Comparison of ENCODE assay signal across 9 cellular contexts in the genomic region with DNA sequence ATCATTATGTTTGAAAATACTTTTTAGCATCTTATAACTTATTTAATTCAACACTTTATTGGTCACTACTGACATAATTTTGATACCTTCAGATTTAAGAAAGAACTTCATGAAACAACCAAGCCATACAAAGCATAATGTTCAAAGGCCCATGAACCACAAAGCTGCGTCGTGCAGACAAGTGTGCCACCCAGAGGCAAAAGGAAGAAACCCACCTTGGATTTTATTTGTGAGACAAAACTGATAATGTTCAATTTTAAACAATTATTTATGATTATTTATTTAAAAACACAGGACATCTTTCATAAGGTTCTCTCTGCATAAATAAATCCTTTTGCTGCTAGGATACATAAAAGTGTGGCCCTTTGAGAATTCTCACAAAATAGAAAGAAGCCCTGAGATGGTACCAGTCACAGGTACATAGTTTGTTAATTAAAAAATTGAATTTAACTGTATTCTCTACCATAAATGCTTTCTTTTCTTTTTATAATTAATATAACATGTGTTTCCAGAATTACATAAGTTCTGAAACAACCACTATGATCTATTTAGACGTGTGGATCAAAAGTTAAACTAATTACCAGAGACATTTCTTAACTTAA.
DNase-seq lines count a peak whose midpoint lies in the region; ATAC-seq, FAIRE-seq and TF ChIP-seq lines count a peak whose summit lies in the region.
"Had no signal": no experiment of that assay in that cellular context is flagged by ENCODE, and none has a peak within 500 bp of the region (broad histone marks: within the 10 kb centered on the region; RNA-seq: fewer than 3 reads in every experiment).

No MANE protein-coding gene starts in this region.

- TF ChIP-seq CTCF in heart right ventricle (IDR thresholded peaks at IDR 0.05): peak; percentile 22 to 72 (median 65)
- TF ChIP-seq CTCF in NB4 (IDR thresholded peaks at IDR 0.05; ENCODE audit: low read depth, low read length): peak; percentile 70
- TF ChIP-seq CTCF in endothelial cell of umbilical vein (IDR thresholded peaks at IDR 0.05; ENCODE audit: extremely low read depth in 1 of 2, insufficient read depth in 1 of 2, low read depth in 1 of 2, low read length in 2 of 2): peak; percentile 56 to 60
- TF ChIP-seq CTCF in neural crest cell (conservative IDR thresholded peaks at IDR 0.05): peak; percentile 94

- H2AFZ ChIP-seq in endothelial cell of umbilical vein (ENCODE audit: low read depth, low read length): no peak overlapping the region

- H3K9me3 ChIP-seq in heart right ventricle: no peaks in the 10 kb centered on the region
- no peaks in the 10 kb centered on the region for H3K9me3 ChIP-seq in SK-N-MC (ENCODE audit: low read depth, low read length)
- no peaks in the 10 kb centered on the region for H3K9me3 ChIP-seq in endothelial cell of umbilical vein (replicated peaks; ENCODE audit: control insufficient read depth, insufficient read depth, low read length)

- DNase-seq in heart right ventricle (no peak), left cardiac atrium (no peak), NB4 (ENCODE audit: low read depth) (peak; percentile 57), SK-N-MC (ENCODE audit: low read depth, low spot score) (peak; percentile 14), endothelial cell of umbilical vein (ENCODE audit: low read depth, low spot score) (peak; percentile 42), neural crest cell (ENCODE audit: low read depth, low spot score) (peak; percentile 28)

- H3K4me3 Mint-ChIP-seq in neural crest cell: no peak overlapping the region
- H3K4me3 Mint-ChIP-seq: stimulated activated naive CD8-positive, alpha-beta T cell treated with anti-CD3 and anti-CD28 coated beads, Interleukin-15, Interleukin-2, amounts not matched to agents 100 ng/mL and 50 ng/mL, for 24 hours had no signal

- H3K9me3 Mint-ChIP-seq in neural crest cell: no peaks in the 10 kb centered on the region
- H3K9me3 Mint-ChIP-seq: stimulated activated naive CD8-positive, alpha-beta T cell treated with anti-CD3 and anti-CD28 coated beads, Interleukin-15, Interleukin-2, amounts not matched to agents 100 ng/mL and 50 ng/mL, for 24 hours had no signal

- no peak overlapping the region for H3K4me2 ChIP-seq in endothelial cell of umbilical vein (ENCODE audit: insufficient read depth, low read length)

- POLR2A ChIA-PET in endothelial cell of umbilical vein (lab: Charles Lee): no interaction called here

- WGBS in heart right ventricle, 2 donors: 35 to 38% methylated on average over 3 of the region's 3 CpGs

- H3K4me1 ChIP-seq in heart right ventricle (peaks cover 0 to 3% (median 0%) of the 10 kb centered on the region in 9 donors), endothelial cell of umbilical vein (ENCODE audit: control insufficient read depth, extremely low read depth, insufficient read depth, low read length) (no peaks in the 10 kb centered on the region)

- CTCF ChIA-PET in endothelial cell of umbilical vein (lab: Charles Lee): interaction anchor here (0.7 to 2.7 kb wide), 6 partner anchors 9 to 210 kb away, joined by 4 to 13 read pairs (median 4); no protein-coding TSS in a partner anchor

- H3K9ac ChIP-seq in SK-N-MC (ENCODE audit: insufficient read length): no peak overlapping the region
- no peak overlapping the region for H3K9ac ChIP-seq in endothelial cell of umbilical vein (replicated peaks; ENCODE audit: extremely low read depth, insufficient read depth, low read length)

- H4K20me1 ChIP-seq in endothelial cell of umbilical vein (replicated peaks; ENCODE audit: control insufficient read depth, extremely low read depth, insufficient read depth, low read length): no peaks in the 10 kb centered on the region

- intact Hi-C loops in heart right ventricle (cut with DNase I): loop anchor here (2.0 to 10.0 kb wide), 9 partner anchors 204 to 494 kb away; a partner anchor contains a TSS
- intact Hi-C loops in left cardiac atrium (cut with DNase I): loop anchor here (2.0 to 10.0 kb wide), 3 partner anchors 204 to 486 kb away; a partner anchor contains a TSS
- intact Hi-C loops in endothelial cell of umbilical vein (cut with micrococcal nuclease): loop anchor here (1.0 to 10.0 kb wide), 5 partner anchors 208 to 485 kb away; no protein-coding TSS in a partner anchor

- H3K4me1 Mint-ChIP-seq in neural crest cell: no peaks in the 10 kb centered on the region

- FAIRE-seq in endothelial cell of umbilical vein (lab: Jason Lieb, UNC): peak; percentile 12

- no peaks in the 10 kb centered on the region for H3K79me2 ChIP-seq in endothelial cell of umbilical vein (ENCODE audit: control insufficient read depth, insufficient read depth, low read length)

- no peak for TF ChIP-seq POLR2A in NB4 (IDR thresholded peaks at IDR 0.05; ENCODE audit: extremely low read depth, insufficient read length)
- TF ChIP-seq POLR2A in endothelial cell of umbilical vein (IDR thresholded peaks at IDR 0.05; ENCODE audit: low read depth, low read length): no peak

- peaks cover 5% of the 10 kb centered on the region for H3K36me3 Mint-ChIP-seq in neural crest cell (ENCODE audit: low read depth)

- peak in 1 of 8 donors; percentile 42 for ATAC-seq in heart right ventricle
- ATAC-seq in left cardiac atrium: no peak
- ATAC-seq in HG03342 (IDR thresholded peaks at IDR 0.05; ENCODE audit: unreplicated experiment): no peak
- no peak for ATAC-seq in GM21447 (IDR thresholded peaks at IDR 0.05; ENCODE audit: unreplicated experiment)

- H3K27ac Mint-ChIP-seq in neural crest cell (ENCODE audit: unreplicated experiment): no peak overlapping the region
- H3K27ac Mint-ChIP-seq: stimulated activated naive CD8-positive, alpha-beta T cell treated with anti-CD3 and anti-CD28 coated beads, Interleukin-15, Interleukin-2, amounts not matched to agents 100 ng/mL and 50 ng/mL, for 24 hours had no signal

- H3K4me3 ChIP-seq in heart right ventricle (no peak overlapping the region), NB4 (ENCODE audit: low read depth, low read length) (no peak overlapping the region), SK-N-MC (no peak overlapping the region), endothelial cell of umbilical vein (replicated peaks in 1 of 3; ENCODE audit: insufficient read depth in 1 of 3, low read depth in 1 of 3, low read length in 3 of 3) (no peak overlapping the region)

- H3K27me3 Mint-ChIP-seq in neural crest cell (ENCODE audit: low read depth): no peaks in the 10 kb centered on the region
- H3K27me3 Mint-ChIP-seq: stimulated activated naive CD8-positive, alpha-beta T cell treated with anti-CD3 and anti-CD28 coated beads, Interleukin-15, Interleukin-2, amounts not matched to agents 100 ng/mL and 50 ng/mL, for 24 hours had no signal

- H3K36me3 ChIP-seq in heart right ventricle: peaks cover 0 to 78% (median 23%) of the 10 kb centered on the region in 9 donors
- H3K36me3 ChIP-seq in SK-N-MC (ENCODE audit: insufficient read depth, low read length): no peaks in the 10 kb centered on the region
- peaks cover 2 to 8% of the 10 kb centered on the region in 2 experiments for H3K36me3 ChIP-seq in endothelial cell of umbilical vein (ENCODE audit: control insufficient read depth in 2 of 2, extremely low read depth in 1 of 2, insufficient read depth in 2 of 2, low read length in 2 of 2)

- dilution Hi-C loops in endothelial cell of umbilical vein (cut with MboI; ENCODE audit: extremely low pct_ligation_motif_present, low sequenced_read_pairs): no loop called here

- no TSS peak for BruUV-seq in endothelial cell of umbilical vein (replicated peaks; lab: Mats Ljungman, UMichigan)

- H3K27ac ChIP-seq in heart right ventricle (no peak overlapping the region), SK-N-MC (no peak overlapping the region), endothelial cell of umbilical vein (ENCODE audit: insufficient read depth, low read depth, low read length) (no peak overlapping the region)

- H3K27me3 ChIP-seq in heart right ventricle (no peaks in the 10 kb centered on the region), endothelial cell of umbilical vein (ENCODE audit: control insufficient read depth in 2 of 2, insufficient read depth in 2 of 2, low read length in 2 of 2) (no peaks in the 10 kb centered on the region)

- H3K9me1 ChIP-seq in endothelial cell of umbilical vein (replicated peaks; ENCODE audit: control insufficient read depth, extremely low read depth, insufficient read depth, low read length): no peaks in the 10 kb centered on the region

TF ChIP-seq in endothelial cell of umbilical vein, 7 proteins besides CTCF, POLR2A, EP300 and RAD21:
- TF ChIP-seq JUN (IDR thresholded peaks at IDR 0.05; ENCODE audit: borderline replicate concordance, insufficient read depth, insufficient read length, low read depth): no peak
- TF ChIP-seq EZH2 (IDR thresholded peaks at IDR 0.05; ENCODE audit: borderline replicate concordance, low read depth, low read length, severe bottlenecking): no peak
- TF ChIP-seq, protein P1, sequence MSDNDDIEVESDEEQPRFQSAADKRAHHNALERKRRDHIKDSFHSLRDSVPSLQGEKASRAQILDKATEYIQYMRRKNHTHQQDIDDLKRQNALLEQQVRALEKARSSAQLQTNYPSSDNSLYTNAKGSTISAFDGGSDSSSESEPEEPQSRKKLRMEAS (IDR thresholded peaks at IDR 0.05; ENCODE audit: insufficient read depth, insufficient read length): no peak
- no peak for TF ChIP-seq GATA2 (IDR thresholded peaks at IDR 0.05; ENCODE audit: insufficient read depth, insufficient read length, low read depth, low read length)
- no peak for TF ChIP-seq MYC (IDR thresholded peaks at IDR 0.05; ENCODE audit: low read depth, low read length)
- no peak for TF ChIP-seq POLR2AphosphoS5 (IDR thresholded peaks at IDR 0.05; ENCODE audit: insufficient read depth, low read depth, low read length)
- no peak for TF ChIP-seq FOS (IDR thresholded peaks at IDR 0.05; ENCODE audit: borderline replicate concordance, insufficient read depth, low read length)

Comparison
In these comparisons a context has a peak if more than half of its experiments do, and no peak if none do; other contexts are left out.
1. DNase-seq: peak in NB4 (single experiment), SK-N-MC (single experiment), endothelial cell of umbilical vein (single experiment) and neural crest cell (single experiment); none in heart right ventricle (0 of 2) and left cardiac atrium (single experiment).
2. Peak in every context shown above with its lines, with median percentiles within 50 percentile points of each other: CTCF ChIP-seq.